Comparison of ENCODE assay signal across 20 cellular contexts in the genomic region with DNA sequence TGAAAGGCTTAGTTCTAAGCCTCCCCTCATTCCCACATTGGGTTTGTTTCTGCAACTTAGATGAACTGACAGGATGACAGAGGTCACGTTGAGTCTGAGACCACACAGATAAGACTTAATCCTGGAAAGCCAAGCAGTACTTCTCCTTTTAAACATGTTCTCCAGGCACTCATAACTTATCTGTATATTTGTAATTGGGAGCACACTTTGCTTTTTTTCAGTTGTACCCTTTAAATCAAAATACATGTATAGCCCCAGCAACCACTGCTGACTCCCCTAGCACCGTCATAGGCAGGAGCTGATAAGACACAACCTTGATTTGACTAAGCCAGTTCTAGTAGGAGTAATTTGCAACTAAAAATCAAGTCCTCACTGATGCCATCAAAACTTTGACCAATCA.
"Had no signal": no experiment of that assay in that cellular context is flagged by ENCODE, and none has a peak within 500 bp of the region (broad histone marks: within the 10 kb centered on the region; RNA-seq: fewer than 3 reads in every experiment).

No MANE protein-coding gene starts in this region.

- H3K4me3 ChIP-seq: left lung, lower lobe of right lung, pancreas, prostate gland, skin epidermis, spleen, tibial nerve, uterus had no signal

- H3K9me3 ChIP-seq: pancreas, prostate gland, uterus had no signal

- ATAC-seq: left lung; lower lobe of right lung; naive thymus-derived CD8-positive, alpha-beta T cell; pancreas; right cardiac atrium; stimulated activated effector memory CD8-positive, alpha-beta T cell treated with anti-CD3 and anti-CD28 coated beads, Interleukin-12 subunit alpha, Interleukin-12 subunit beta, amount 100 ng/mL, for 72 hours had no signal

- DNase-seq: kidney glomerular epithelial cell; left cardiac atrium; left lung; lower lobe of right lung; mammary epithelial cell; mesenchymal stem cell; naive thymus-derived CD8-positive, alpha-beta T cell; nucleus accumbens; pancreas; posterior cingulate gyrus; retina; right cardiac atrium; spleen; stimulated activated CD4-positive, alpha-beta T cell treated with anti-CD3 and anti-CD28 coated beads, Interleukin-4, amount 100 ng/mL, for 24 hours; stimulated activated naive CD4-positive, alpha-beta T cell; uterus had no signal

- H3K36me3 ChIP-seq: left lung, lower lobe of right lung, pancreas, prostate gland, spleen, tibial nerve, uterus had no signal

- H3K27ac ChIP-seq: left lung, lower lobe of right lung, pancreas, prostate gland, skin epidermis, spleen, tibial nerve, uterus had no signal
